In the genomic region with DNA sequence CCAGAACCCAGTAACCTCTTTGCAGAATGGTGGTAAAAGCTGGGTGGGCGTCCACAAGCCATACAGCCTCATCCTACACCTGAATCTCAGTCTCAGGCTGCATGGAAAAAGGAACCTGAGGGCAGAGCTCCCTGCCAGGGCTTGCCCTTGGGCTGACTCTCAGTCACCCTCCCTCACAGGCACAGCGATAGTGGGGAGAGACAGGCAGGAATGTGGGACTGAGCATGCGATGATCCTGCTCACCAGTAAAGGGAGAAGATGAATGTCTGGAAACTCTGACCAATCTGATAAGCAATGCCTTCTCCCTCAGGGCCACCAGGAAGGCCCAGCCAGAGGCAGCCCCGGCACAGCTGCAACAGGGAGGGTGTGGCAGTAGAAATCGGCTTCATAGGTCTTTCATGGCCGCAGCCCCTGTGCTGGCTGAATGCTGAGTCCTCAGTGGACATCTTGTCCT, we compare ENCODE assay signal across 13 cellular contexts.
DNase-seq lines count a peak whose midpoint lies in the region; ATAC-seq and TF ChIP-seq lines count a peak whose summit lies in the region.
"Had no signal": no experiment of that assay in that cellular context is flagged by ENCODE, and none has a peak within 500 bp of the region (broad histone marks: within the 10 kb centered on the region; RNA-seq: fewer than 3 reads in every experiment).

No MANE protein-coding gene starts in this region.

- no TSS peak for BruUV-seq in PC-3 (replicated peaks; lab: Mats Ljungman, UMichigan)

- ATAC-seq in PC-3 (peak; percentile 29; the same call in 1 of the 2 replicates), HG03520 (IDR thresholded peaks at IDR 0.05; ENCODE audit: unreplicated experiment) (no peak), GM19035 (IDR thresholded peaks at IDR 0.05; ENCODE audit: unreplicated experiment) (no peak), GM21515 (IDR thresholded peaks at IDR 0.05; ENCODE audit: unreplicated experiment) (no peak)
- ATAC-seq: activated T-cell treated with anti-CD3 and anti-CD28 coated beads, Interleukin-2, amount 50 U/mL, for 4 hours; natural killer cell had no signal

- H3K36me3 ChIP-seq in PC-3 (ENCODE audit: low read depth, low read length) (no peaks in the 10 kb centered on the region), parathyroid adenoma (ENCODE audit: control insufficient read depth, insufficient read depth, low read length) (no peaks in the 10 kb centered on the region)

- H3K79me2 ChIP-seq in PC-3 (ENCODE audit: low read length) (no peaks in the 10 kb centered on the region), parathyroid adenoma (no peaks in the 10 kb centered on the region)

- CTCF ChIA-PET in PC-3 (lab: Charles Lee): interaction anchor here (0.7 kb wide), 1 partner anchor 43 kb away, joined by 3 read pairs; no protein-coding TSS in a partner anchor

- TF ChIP-seq CTCF in PC-3 (conservative IDR thresholded peaks at IDR 0.05; ENCODE audit: low read depth, low read length) (no peak), fibroblast of pulmonary artery (IDR thresholded peaks at IDR 0.05; ENCODE audit: low read length, missing control alignments) (no peak), parathyroid adenoma (IDR thresholded peaks at IDR 0.05) (no peak)

- intact Hi-C loops in PC-3 (cut with micrococcal nuclease): no loop called here

- DNase-seq in EH (ENCODE audit: low read depth): peak; percentile 81
- DNase-seq in PC-3: no peak
- peak; percentile 37 for DNase-seq in fibroblast of pulmonary artery (ENCODE audit: low read depth)
- no peak for DNase-seq in amygdala (lab: John Stamatoyannopoulos, UW)
- DNase-seq: activated T-cell treated with anti-CD3 and anti-CD28 coated beads, Interleukin-2, amount 50 U/mL, for 4 hours; anterior cingulate cortex; effector CD8-positive, alpha-beta T cell; natural killer cell; NCI-H187 had no signal

- H3K9me2 ChIP-seq in PC-3 (replicated peaks; ENCODE audit: low read length): no peaks in the 10 kb centered on the region

- H3K27me3 ChIP-seq in PC-3 (ENCODE audit: low read length): no peaks in the 10 kb centered on the region
- H3K27me3 ChIP-seq in parathyroid adenoma (ENCODE audit: control insufficient read depth, insufficient read depth, low read length): no peaks in the 10 kb centered on the region

- H3K27ac ChIP-seq in PC-3 (ENCODE audit: low read length) (no peak overlapping the region), parathyroid adenoma (peak overlapping the region; percentile 59)

- H3K4me3 ChIP-seq in PC-3 (ENCODE audit: low read length) (no peak overlapping the region), fibroblast of pulmonary artery (replicated peaks; ENCODE audit: low read depth, low read length) (no peak overlapping the region), parathyroid adenoma (ENCODE audit: low read depth, low read length) (no peak overlapping the region)

- no peaks in the 10 kb centered on the region for H3K4me1 ChIP-seq in PC-3 (ENCODE audit: insufficient read depth, low read length)
- H3K4me1 ChIP-seq in parathyroid adenoma: peaks cover 32% of the 10 kb centered on the region

- no peak overlapping the region for H2AFZ ChIP-seq in PC-3 (ENCODE audit: low read length)
- peak overlapping the region; percentile 82 for H2AFZ ChIP-seq in parathyroid adenoma

- POLR2A ChIA-PET in PC-3 (lab: Charles Lee; ENCODE audit: unreplicated experiment): interaction anchor here (0.6 kb wide), 2 partner anchors 126 to 464 kb away, joined by 3 to 6 read pairs; no protein-coding TSS in a partner anchor

- no peaks in the 10 kb centered on the region for H3F3A ChIP-seq in PC-3 (ENCODE audit: low read length, unreplicated experiment)

- H3K9me3 ChIP-seq in PC-3 (ENCODE audit: low read length): no peaks in the 10 kb centered on the region
- no peaks in the 10 kb centered on the region for H3K9me3 ChIP-seq in parathyroid adenoma (ENCODE audit: control insufficient read depth, low read length)

- H3K9ac ChIP-seq in PC-3 (ENCODE audit: low read length): no peak overlapping the region
- H3K9ac ChIP-seq in parathyroid adenoma: no peak overlapping the region

- H3K4me2 ChIP-seq in PC-3 (ENCODE audit: low read length) (no peak overlapping the region), parathyroid adenoma (ENCODE audit: low read length) (peak overlapping the region; percentile 6)

- no peaks in the 10 kb centered on the region for H4K20me1 ChIP-seq in PC-3 (ENCODE audit: low read length)

Comparison
In these comparisons a context has a peak if more than half of its experiments do, and no peak if none do; other contexts are left out.
1. DNase-seq: peak in EH (single experiment) and fibroblast of pulmonary artery (single experiment); none in PC-3 (single experiment) and amygdala (0 of 56).